In the genomic region with DNA sequence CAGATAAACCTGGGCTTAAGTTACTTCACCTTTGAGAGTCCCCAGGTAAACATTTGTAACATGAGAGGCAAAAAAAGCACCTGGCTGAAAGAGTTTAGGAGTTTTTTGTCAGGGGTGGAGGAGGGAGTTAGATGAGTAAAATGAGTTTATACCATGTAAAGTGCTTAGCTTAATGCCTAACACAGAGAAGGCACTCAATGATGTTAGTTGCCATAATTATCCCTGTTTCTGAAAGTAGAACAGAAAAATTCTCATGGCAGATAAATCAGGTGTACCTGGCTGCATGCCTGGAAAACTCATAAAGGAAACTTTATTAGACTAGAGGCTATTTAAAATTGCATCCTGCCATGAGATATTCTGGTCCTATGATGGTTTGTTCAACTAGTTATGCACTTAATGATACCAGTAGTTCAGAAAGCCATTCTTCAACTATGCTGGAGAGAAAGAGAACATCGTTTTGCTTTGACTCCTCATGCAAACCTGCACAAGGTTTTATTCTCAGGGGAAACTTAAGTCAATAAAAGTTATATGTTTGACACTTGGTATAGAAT, we compare ENCODE assay signal across 29 cellular contexts.
"Had no signal": no experiment of that assay in that cellular context is flagged by ENCODE, and none has a peak within 500 bp of the region (broad histone marks: within the 10 kb centered on the region; RNA-seq: fewer than 3 reads in every experiment).

No MANE protein-coding gene starts in this region.

- H3K4me3 Mint-ChIP-seq: natural killer cell; nephron; neural progenitor cell; stimulated activated effector memory CD8-positive, alpha-beta T cell treated with anti-CD3 and anti-CD28 coated beads, Interleukin-12 subunit alpha, Interleukin-12 subunit beta, amount 100 ng/mL, for 72 hours; stimulated activated naive CD8-positive, alpha-beta T cell treated with anti-CD3 and anti-CD28 coated beads, Interleukin-15, amount 100 ng/mL, for 72 hours; type B pancreatic cell had no signal

- H3K4me2 ChIP-seq: neural progenitor cell had no signal

- H3K27me3 Mint-ChIP-seq: progenitor cell of endocrine pancreas, type B pancreatic cell had no signal

- H3K9me3 Mint-ChIP-seq: natural killer cell; nephron; neural progenitor cell; stimulated activated effector memory CD8-positive, alpha-beta T cell treated with anti-CD3 and anti-CD28 coated beads, Interleukin-12 subunit alpha, Interleukin-12 subunit beta, amount 100 ng/mL, for 72 hours; stimulated activated naive CD8-positive, alpha-beta T cell treated with anti-CD3 and anti-CD28 coated beads, Interleukin-15, amount 100 ng/mL, for 72 hours; type B pancreatic cell had no signal

- H3K4me3 ChIP-seq: neural progenitor cell, ovary, psoas muscle, right lobe of liver, sigmoid colon, suprapubic skin, testis, tibial artery, transverse colon, upper lobe of right lung, uterus had no signal

- ATAC-seq: natural killer cell; psoas muscle; right cardiac atrium; right lobe of liver; stimulated activated effector memory CD8-positive, alpha-beta T cell treated with anti-CD3 and anti-CD28 coated beads, Interleukin-12 subunit alpha, Interleukin-12 subunit beta, amount 100 ng/mL, for 72 hours; stimulated activated naive CD8-positive, alpha-beta T cell treated with anti-CD3 and anti-CD28 coated beads, Interleukin-15, amount 100 ng/mL, for 72 hours; stimulated activated naive CD8-positive, alpha-beta T cell treated with anti-CD3 and anti-CD28 coated beads, Interleukin-15, Interleukin-2, amounts not matched to agents 100 U/mL and 50 U/mL, for 24 hours; upper lobe of right lung had no signal

- H2AFZ ChIP-seq: neural progenitor cell, parathyroid adenoma had no signal

- H3K27ac Mint-ChIP-seq: natural killer cell; nephron; neural progenitor cell; progenitor cell of endocrine pancreas; stimulated activated effector memory CD8-positive, alpha-beta T cell treated with anti-CD3 and anti-CD28 coated beads, Interleukin-12 subunit alpha, Interleukin-12 subunit beta, amount 100 ng/mL, for 72 hours; type B pancreatic cell had no signal

- DNase-seq: natural killer cell; occipital lobe; ovary; posterior cingulate gyrus; psoas muscle; right cardiac atrium; right lobe of liver; sigmoid colon; small intestine; stimulated activated CD4-positive, alpha-beta T cell treated with anti-CD3 and anti-CD28 coated beads, Interleukin-15, amount 100 ng/mL, for 24 hours; stimulated activated CD4-positive, alpha-beta T cell treated with anti-CD3 and anti-CD28 coated beads, Interleukin-2, amount 100 ng/mL, for 24 hours; stimulated activated CD4-positive, alpha-beta T cell treated with anti-CD3 and anti-CD28 coated beads, Interleukin-2, amount 100 ng/mL, for 48 hours; stimulated activated CD4-positive, alpha-beta T cell treated with anti-CD3 and anti-CD28 coated beads, Interleukin-4, amount 100 ng/mL, for 24 hours; stimulated activated naive CD4-positive, alpha-beta T cell; stimulated activated naive CD8-positive, alpha-beta T cell treated with anti-CD3 and anti-CD28 coated beads, Interleukin-15, amount 100 ng/mL, for 72 hours; stimulated activated naive CD8-positive, alpha-beta T cell treated with anti-CD3 and anti-CD28 coated beads, Interleukin-15, Interleukin-2, amounts not matched to agents 100 U/mL and 50 U/mL, for 24 hours; substantia nigra; testis; tibial artery; transverse colon; upper lobe of right lung; uterus had no signal

- H3K27ac ChIP-seq: neural progenitor cell, ovary, parathyroid adenoma, psoas muscle, right lobe of liver, sigmoid colon, suprapubic skin, testis, tibial artery, transverse colon, upper lobe of right lung, uterus had no signal

- H3K79me2 ChIP-seq: parathyroid adenoma had no signal

- H3K36me3 Mint-ChIP-seq: natural killer cell; neural progenitor cell; stimulated activated effector memory CD8-positive, alpha-beta T cell treated with anti-CD3 and anti-CD28 coated beads, Interleukin-12 subunit alpha, Interleukin-12 subunit beta, amount 100 ng/mL, for 72 hours; type B pancreatic cell had no signal

- H3K27me3 ChIP-seq: neural progenitor cell, ovary, right lobe of liver, sigmoid colon, testis, transverse colon, uterus had no signal

- H3K4me1 Mint-ChIP-seq: natural killer cell; nephron; neural progenitor cell; stimulated activated effector memory CD8-positive, alpha-beta T cell treated with anti-CD3 and anti-CD28 coated beads, Interleukin-12 subunit alpha, Interleukin-12 subunit beta, amount 100 ng/mL, for 72 hours; stimulated activated naive CD8-positive, alpha-beta T cell treated with anti-CD3 and anti-CD28 coated beads, Interleukin-15, amount 100 ng/mL, for 72 hours had no signal

- H3K4me1 ChIP-seq: neural progenitor cell, parathyroid adenoma, right lobe of liver, sigmoid colon, suprapubic skin, testis, tibial artery, transverse colon, upper lobe of right lung, uterus had no signal

- H3K36me3 ChIP-seq: neural progenitor cell, ovary, right lobe of liver, sigmoid colon, suprapubic skin, tibial artery, transverse colon, upper lobe of right lung, uterus had no signal

- H3K9me3 ChIP-seq: ovary, psoas muscle, right lobe of liver, sigmoid colon, suprapubic skin, testis, tibial artery, transverse colon, upper lobe of right lung, uterus had no signal
